ENCODE assay signal across 23 cellular contexts in genomic region chr10:71281646-71282322, GRCh38.
"Had no signal": no experiment of that assay in that cellular context is flagged by ENCODE, and none has a peak within 500 bp of the region (broad histone marks: within the 10 kb centered on the region; RNA-seq: fewer than 3 reads in every experiment).

No MANE protein-coding gene starts in this region.

- H3K9me3 ChIP-seq: heart right ventricle, neutrophil, pancreas, psoas muscle, right atrium auricular region, thoracic aorta, vagina had no signal

- H3K4me3 ChIP-seq: heart right ventricle, pancreas, psoas muscle, right atrium auricular region, thoracic aorta, vagina had no signal

- H3K27me3 ChIP-seq: heart right ventricle, neutrophil, pancreas, right atrium auricular region, vagina had no signal

- H3K36me3 ChIP-seq: neutrophil, pancreas, thoracic aorta had no signal

- H3K27ac ChIP-seq: heart right ventricle, neutrophil, pancreas, psoas muscle, right atrium auricular region, thoracic aorta, vagina, VCaP had no signal

- DNase-seq: activated CD4-positive, alpha-beta memory T cell treated with anti-CD3 and anti-CD28 coated beads, Interleukin-2, amount 10 ng/mL, durations not matched to agents 7 days and 5 days; activated CD4-positive, alpha-beta T cell treated with anti-CD3 and anti-CD28 coated beads, Interleukin-2, amount 10 ng/mL, durations not matched to agents 24 days and 14 days; activated effector memory CD4-positive, alpha-beta T cell treated with Interleukin-2 at 50 U/mL for 16 hours; activated naive CD4-positive, alpha-beta T cell treated with anti-CD3 and anti-CD28 coated beads, Interleukin-2, amount 50 U/mL, for 16 hours; activated naive CD8-positive, alpha-beta T cell treated with anti-CD3 and anti-CD28 coated beads, Interleukin-2, amount 50 U/mL, for 24 hours; activated T-cell treated with anti-CD3 and anti-CD28 coated beads, Interleukin-2, amount 50 U/mL, for 72 hours; effector CD4-positive, alpha-beta T cell; erythroblast; foreskin fibroblast; heart right ventricle; islet precursor cell; left cardiac atrium; midbrain; natural killer cell; psoas muscle; stimulated activated CD4-positive, alpha-beta T cell treated with anti-CD3 and anti-CD28 coated beads, Interleukin-4, amount 100 ng/mL, for 24 hours; stimulated activated naive CD4-positive, alpha-beta T cell treated with Interleukin-2 at 50 U/mL for 16 hours had no signal

- H3K4me1 ChIP-seq: pancreas, psoas muscle, vagina had no signal
